Comparison of ENCODE assay signal across 8 cellular contexts in genomic region chr21:41877901-41878830, GRCh38. TPM values are rescaled to one million over a fixed set of nuclear protein-coding genes. Genes with fewer than 3 reads are reported as not detected.
DNase-seq lines count a peak whose midpoint lies in the region; ATAC-seq and TF ChIP-seq lines count a peak whose summit lies in the region.

No MANE protein-coding gene starts in this region.

- H3K4me1 Mint-ChIP-seq in CD8-positive, alpha-beta memory T cell, result peaks cover 22 to 37% (median 29%) of the 10 kb centered on the region in 3 donors
- H3K4me1 Mint-ChIP-seq in activated naive CD8-positive, alpha-beta T cell (ENCODE audit: low read depth), result peaks cover 26% of the 10 kb centered on the region

- peaks cover 19% of the 10 kb centered on the region for H3K79me2 ChIP-seq in PC-9 (ENCODE audit: low read depth)

- peaks cover 21% of the 10 kb centered on the region for H3K4me1 ChIP-seq in CD8-positive, alpha-beta memory T cell (ENCODE audit: insufficient read depth, low read length)
- H3K4me1 ChIP-seq in PC-9 (replicated peaks; ENCODE audit: insufficient read depth), result peaks cover 15% of the 10 kb centered on the region
- H3K4me1 ChIP-seq in prostate gland (replicated peaks), result no peaks in the 10 kb centered on the region

- H3K9me3 ChIP-seq in CD8-positive, alpha-beta memory T cell (ENCODE audit: low read length), result no peaks in the 10 kb centered on the region
- no peaks in the 10 kb centered on the region for H3K9me3 ChIP-seq in PC-9 (ENCODE audit: insufficient read depth, low read depth)
- H3K9me3 ChIP-seq in prostate gland, result no peaks in the 10 kb centered on the region

- peak overlapping the region; percentile 21 to 89 (median 82) for H3K27ac Mint-ChIP-seq in CD8-positive, alpha-beta memory T cell
- peak overlapping the region; percentile 95 for H3K27ac Mint-ChIP-seq in activated naive CD8-positive, alpha-beta T cell

- peak overlapping the region; percentile 58 for H3K27ac ChIP-seq in CD8-positive, alpha-beta memory T cell (ENCODE audit: low read depth, low read length)
- H3K27ac ChIP-seq in PC-9 (peak overlapping the region; percentile 46; the same call in 1 of the 2 replicates), prostate gland (peak overlapping the region; percentile 48 to 64)

- H3K36me3 Mint-ChIP-seq in CD8-positive, alpha-beta memory T cell, result peaks cover 0 to 9% (median 0%) of the 10 kb centered on the region in 3 donors
- peaks cover 2% of the 10 kb centered on the region for H3K36me3 Mint-ChIP-seq in activated naive CD8-positive, alpha-beta T cell

- peak; percentile 38 for ATAC-seq in GM19324 (IDR thresholded peaks at IDR 0.05; ENCODE audit: low FRiP score, unreplicated experiment)
- ATAC-seq in HG03457 (IDR thresholded peaks at IDR 0.05; ENCODE audit: unreplicated experiment), result peak; percentile 26

- H3K4me3 Mint-ChIP-seq in CD8-positive, alpha-beta memory T cell, result peak overlapping the region; percentile 84 to 93 (median 87)
- H3K4me3 Mint-ChIP-seq in activated naive CD8-positive, alpha-beta T cell, result peak overlapping the region; percentile 91

- POLR2A ChIA-PET in CD8-positive, alpha-beta memory T cell (lab: Charles Lee), result interaction anchor here (0.5 to 3.6 kb wide), 4 partner anchors 48 to 185 kb away, joined by 3 to 24 read pairs (median 6); no protein-coding TSS in a partner anchor
- POLR2A ChIA-PET in PC-9 (lab: Charles Lee; ENCODE audit: unreplicated experiment), result no interaction called here

- no peaks in the 10 kb centered on the region for H3F3A ChIP-seq in PC-9 (ENCODE audit: insufficient read depth, low read depth)

- H3K27me3 Mint-ChIP-seq in CD8-positive, alpha-beta memory T cell, result no peaks in the 10 kb centered on the region
- H3K27me3 Mint-ChIP-seq in activated naive CD8-positive, alpha-beta T cell, result no peaks in the 10 kb centered on the region

- H2AFZ ChIP-seq in PC-9, result peak overlapping the region; percentile 75

- H3K4me3 ChIP-seq in CD8-positive, alpha-beta memory T cell (ENCODE audit: low read length), result peak overlapping the region; percentile 63
- H3K4me3 ChIP-seq in PC-9, result peak overlapping the region; percentile 76
- peak overlapping the region; percentile 65 to 66 for H3K4me3 ChIP-seq in prostate gland

- H3K36me3 ChIP-seq in CD8-positive, alpha-beta memory T cell (ENCODE audit: insufficient read depth, low read length), result no peaks in the 10 kb centered on the region
- no peaks in the 10 kb centered on the region for H3K36me3 ChIP-seq in PC-9 (ENCODE audit: low read depth)
- H3K36me3 ChIP-seq in prostate gland, result no peaks in the 10 kb centered on the region

- TSS peak; percentile 60 for BruUV-seq in PC-9 (replicated peaks; lab: Mats Ljungman, UMichigan)

- no peaks in the 10 kb centered on the region for H4K20me1 ChIP-seq in PC-9 (ENCODE audit: insufficient read depth)

- H3K9me2 ChIP-seq in PC-9 (ENCODE audit: insufficient read depth), result no peaks in the 10 kb centered on the region

- 2% methylated on average over 48 of the region's 48 CpGs for WGBS in prostate gland

- peak in 3 of 5 donors; percentile 31 to 55 (median 51) for DNase-seq in CD8-positive, alpha-beta memory T cell
- peak in 1 of 2 experiments; percentile 47 for DNase-seq in PC-9
- DNase-seq in head of caudate nucleus, result peak in 26 of 42 donors; percentile 14 to 62 (median 36)
- DNase-seq in prostate gland (ENCODE audit: low spot score), result no peak
- no peak for DNase-seq in SHP77 treated with DMSO at 0.1 percent for 48 hours (lab: John Stamatoyannopoulos, UW)

- H3K27me3 ChIP-seq in CD8-positive, alpha-beta memory T cell (ENCODE audit: insufficient read depth, low read length, poor library complexity, severe bottlenecking), result no peaks in the 10 kb centered on the region
- H3K27me3 ChIP-seq in PC-9 (ENCODE audit: insufficient read depth, low read depth), result no peaks in the 10 kb centered on the region
- H3K27me3 ChIP-seq in prostate gland (replicated peaks; ENCODE audit: insufficient read depth), result no peaks in the 10 kb centered on the region

- TF ChIP-seq CTCF in PC-9 (conservative IDR thresholded peaks at IDR 0.05), result no peak
- TF ChIP-seq CTCF in prostate gland (IDR thresholded peaks at IDR 0.05), result no peak

- intact Hi-C loops in PC-9 (cut with micrococcal nuclease; ENCODE audit: unreplicated experiment) (loop anchor here (5.0 kb wide), 1 partner anchor 239 kb away; no protein-coding TSS in a partner anchor), head of caudate nucleus (cut with DNase I) (loop anchor here (5.0 kb wide), 2 partner anchors 69 to 124 kb away; no protein-coding TSS in a partner anchor), prostate gland (cut with DNase I) (loop anchor here (5.0 kb wide), 1 partner anchor 79 kb away; no protein-coding TSS in a partner anchor)

- peak; percentile 8 for TF ChIP-seq POLR2A in prostate gland (IDR thresholded peaks at IDR 0.05)

- no peaks in the 10 kb centered on the region for H3K9me3 Mint-ChIP-seq in CD8-positive, alpha-beta memory T cell
- H3K9me3 Mint-ChIP-seq in activated naive CD8-positive, alpha-beta T cell (ENCODE audit: low read depth), result no peaks in the 10 kb centered on the region

- CTCF ChIA-PET in CD8-positive, alpha-beta memory T cell (lab: Charles Lee), result interaction anchor here (1.1 to 1.4 kb wide), 4 partner anchors 17 to 240 kb away, joined by 3 read pairs; no protein-coding TSS in a partner anchor
- CTCF ChIA-PET in PC-9 (lab: Charles Lee), result interaction anchor here (0.6 kb wide), 1 partner anchor 10 kb away, joined by 3 read pairs; no protein-coding TSS in a partner anchor

- peak overlapping the region; percentile 95 for H3K4me2 ChIP-seq in PC-9

RNA-seq across cellular contexts. Expression of gene PRDM15, which starts 1.0 kb away (rescaled TPM):
- 10 to 100 TPM; 12.0 to 13.1 TPM for total RNA-seq in CD8-positive, alpha-beta memory T cell
- polyA plus RNA-seq in CD8-positive, alpha-beta memory T cell, result 2.2 TPM
- 8.8 and 8.9 TPM in 2 replicates for total RNA-seq in PC-9 (2021)
- 10 to 100 TPM in 1 of 2 donors, 1 to 10 TPM in 1; 6.7 to 18.1 TPM for total RNA-seq in prostate gland

Comparison
In these comparisons a context has a peak if more than half of its experiments do, and no peak if none do; other contexts are left out.
1. DNase-seq: peak in CD8-positive, alpha-beta memory T cell (3 of 5) and head of caudate nucleus (26 of 42); none in prostate gland (single experiment) and SHP77 treated with DMSO at 0.1 percent for 48 hours (single experiment).
2. Peak in every context shown above with its lines, with median percentiles within 50 percentile points of each other: H3K27ac ChIP-seq and H3K4me3 ChIP-seq.